Comparison of ENCODE assay signal across 12 cellular contexts in the genomic region with DNA sequence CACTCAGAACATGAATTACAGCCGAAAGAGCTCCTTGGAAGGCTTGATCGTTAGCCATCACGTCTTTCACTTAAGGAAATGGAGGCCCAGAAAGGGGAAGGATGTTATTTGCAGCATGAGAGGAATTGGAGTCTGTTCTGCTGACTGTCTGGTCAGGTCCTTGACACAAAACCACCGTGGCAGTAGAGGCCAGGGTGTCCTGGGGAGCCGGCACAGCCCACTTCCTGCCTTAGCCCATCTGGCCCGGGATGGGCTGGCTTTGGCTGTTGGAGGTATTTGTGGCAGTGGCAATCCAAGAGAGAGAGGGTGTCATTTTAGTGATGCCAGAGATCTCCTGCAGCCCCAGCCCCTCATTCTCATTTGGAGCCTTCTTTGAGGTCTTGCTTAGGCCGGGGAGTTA.
DNase-seq lines count a peak whose midpoint lies in the region; ATAC-seq and TF ChIP-seq lines count a peak whose summit lies in the region.
"Had no signal": no experiment of that assay in that cellular context is flagged by ENCODE, and none has a peak within 500 bp of the region (broad histone marks: within the 10 kb centered on the region; RNA-seq: fewer than 3 reads in every experiment).

No MANE protein-coding gene starts in this region.

- H3K4me1 ChIP-seq in OCI-LY1 (ENCODE audit: insufficient read depth, low read length, severe bottlenecking): no peaks in the 10 kb centered on the region
- H3K4me1 ChIP-seq in neutrophil (ENCODE audit: control insufficient read depth in 1 of 2, insufficient read depth in 1 of 2, low read depth in 1 of 2, low read length in 1 of 2): peaks cover 0 to 7% of the 10 kb centered on the region in 2 experiments
- peaks cover 11% of the 10 kb centered on the region for H3K4me1 ChIP-seq in HAP-1

- H4K20me1 ChIP-seq in OCI-LY1 (ENCODE audit: insufficient read depth, low read length): no peaks in the 10 kb centered on the region

- H3K27me3 ChIP-seq in OCI-LY1 (ENCODE audit: insufficient read depth, low read length) (no peaks in the 10 kb centered on the region), neutrophil (no peaks in the 10 kb centered on the region), HAP-1 (ENCODE audit: low read depth) (no peaks in the 10 kb centered on the region)

- peaks cover 39% of the 10 kb centered on the region for H3K4me1 Mint-ChIP-seq in dendritic cell treated with granulocyte-macrophage colony-stimulating factor and Interleukin-4, amounts not matched to agents 40 ng/mL and 50 ng/mL, for 4 days (ENCODE audit: low read depth)

- TF ChIP-seq CTCF in OCI-LY1 (IDR thresholded peaks at IDR 0.05; ENCODE audit: low read length): no peak
- no peak for TF ChIP-seq CTCF in neutrophil (IDR thresholded peaks at IDR 0.05)

- H3K9me2 ChIP-seq in OCI-LY1 (ENCODE audit: low read depth, low read length): no peaks in the 10 kb centered on the region

- no peak overlapping the region for H2AFZ ChIP-seq in OCI-LY1 (ENCODE audit: low read length)

- H3K9me3 Mint-ChIP-seq in dendritic cell treated with granulocyte-macrophage colony-stimulating factor and Interleukin-4, amounts not matched to agents 40 ng/mL and 50 ng/mL, for 4 days: no peaks in the 10 kb centered on the region

- H3K36me3 Mint-ChIP-seq in dendritic cell treated with granulocyte-macrophage colony-stimulating factor and Interleukin-4, amounts not matched to agents 40 ng/mL and 50 ng/mL, for 4 days (ENCODE audit: low read depth): peaks cover 96% of the 10 kb centered on the region

- in situ Hi-C loops in HAP-1 (cut with MboI; ENCODE audit: low sequenced_read_pairs): no loop called here

- DNase-seq in EL: peak; percentile 43
- no peak for DNase-seq in germinal center (ENCODE audit: low spot score)
- no peak for DNase-seq in stimulated activated CD4-positive, alpha-beta T cell treated with anti-CD3 and anti-CD28 coated beads, Interleukin-2, amount 100 ng/mL, for 48 hours
- no peak for DNase-seq in HAP-1 (ENCODE audit: low spot score in 2 of 2)
- DNase-seq: cortex of kidney, DMS79, PC-3 had no signal

- no peaks in the 10 kb centered on the region for H3K79me2 ChIP-seq in OCI-LY1 (ENCODE audit: insufficient read depth, low read length)

- H3K4me3 Mint-ChIP-seq in dendritic cell treated with granulocyte-macrophage colony-stimulating factor and Interleukin-4, amounts not matched to agents 40 ng/mL and 50 ng/mL, for 4 days: no peak overlapping the region

- H3K9ac ChIP-seq in OCI-LY1 (ENCODE audit: low read length): no peak overlapping the region

- H3K9me3 ChIP-seq in OCI-LY1 (ENCODE audit: low read length) (no peaks in the 10 kb centered on the region), neutrophil (no peaks in the 10 kb centered on the region), HAP-1 (no peaks in the 10 kb centered on the region)

- H3K4me2 ChIP-seq in OCI-LY1 (ENCODE audit: low read length): no peak overlapping the region

- H3K27ac Mint-ChIP-seq in dendritic cell treated with granulocyte-macrophage colony-stimulating factor and Interleukin-4, amounts not matched to agents 40 ng/mL and 50 ng/mL, for 4 days: peak overlapping the region; percentile 81
- H3K27ac Mint-ChIP-seq: progenitor cell of endocrine pancreas had no signal

- H3K4me3 ChIP-seq in OCI-LY1 (ENCODE audit: low read depth, low read length, poor library complexity, severe bottlenecking) (no peak overlapping the region), neutrophil (ENCODE audit: low read depth in 1 of 2, low read length in 1 of 2) (no peak overlapping the region), HAP-1 (no peak overlapping the region)

- no peak for ATAC-seq in GM21723 (IDR thresholded peaks at IDR 0.05; ENCODE audit: unreplicated experiment)
- ATAC-seq: PC-3 had no signal

- H3K36me3 ChIP-seq in OCI-LY1 (ENCODE audit: insufficient read depth, low read length) (peaks cover 98% of the 10 kb centered on the region), neutrophil (peaks cover 52% of the 10 kb centered on the region), HAP-1 (replicated peaks) (peaks cover 76% of the 10 kb centered on the region)

- no peaks in the 10 kb centered on the region for H3F3A ChIP-seq in OCI-LY1 (ENCODE audit: insufficient read depth, low read length)

- intact Hi-C loops in dendritic cell treated with granulocyte-macrophage colony-stimulating factor and Interleukin-4, amounts not matched to agents 40 ng/mL and 50 ng/mL, for 4 days (cut with micrococcal nuclease): no loop called here

- no peaks in the 10 kb centered on the region for H3K27me3 Mint-ChIP-seq in dendritic cell treated with granulocyte-macrophage colony-stimulating factor and Interleukin-4, amounts not matched to agents 40 ng/mL and 50 ng/mL, for 4 days
- H3K27me3 Mint-ChIP-seq: progenitor cell of endocrine pancreas had no signal

- H3K27ac ChIP-seq in OCI-LY1 (ENCODE audit: low read depth, low read length, poor library complexity, severe bottlenecking): peak overlapping the region; percentile 18
- H3K27ac ChIP-seq in neutrophil: peak overlapping the region; percentile 52
